Comparison of ENCODE assay signal across 1 cellular context in the genomic region with DNA sequence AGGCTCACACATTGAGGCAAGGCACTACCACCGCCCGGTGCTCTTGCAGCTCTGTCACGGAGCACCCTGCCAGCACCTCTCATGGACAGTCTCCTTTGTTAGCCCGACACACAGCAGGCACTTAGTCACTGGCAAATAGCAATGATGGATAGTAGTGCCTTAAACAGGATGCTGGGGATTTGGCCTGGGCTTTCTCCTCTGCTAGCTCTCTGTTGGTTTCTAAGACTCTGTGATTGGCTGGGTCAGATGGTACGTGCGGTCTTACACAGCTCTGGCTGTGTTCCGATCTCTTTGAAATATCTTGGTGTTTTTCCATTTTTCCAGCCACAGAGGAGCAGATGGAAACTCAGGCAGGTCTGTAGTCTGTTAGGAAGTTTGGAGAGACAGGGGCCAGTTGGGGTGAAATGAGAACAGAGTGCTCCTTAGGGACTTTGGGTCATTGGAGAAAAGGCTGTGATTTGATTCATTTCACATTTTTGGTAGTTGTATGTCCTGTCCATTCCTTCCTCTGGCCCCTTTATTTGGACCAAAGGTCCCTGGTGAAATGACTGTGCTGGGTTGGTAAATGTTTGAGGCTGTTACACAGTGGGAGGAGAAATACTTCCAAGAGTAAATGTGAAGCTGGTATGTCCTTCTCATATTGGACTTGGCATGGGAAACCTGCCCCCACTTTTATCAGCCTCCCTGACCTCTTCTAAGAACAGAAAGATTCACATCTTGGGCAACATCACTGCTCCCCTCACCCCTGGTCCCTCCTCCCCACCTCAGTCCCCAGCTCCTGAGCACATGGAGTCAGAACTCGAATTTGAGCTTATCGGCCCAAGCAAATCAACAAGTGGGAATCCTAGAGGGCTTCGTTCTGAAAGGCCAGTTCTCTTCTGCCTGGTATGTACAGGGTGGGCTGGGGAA.
TF ChIP-seq lines count a peak whose summit lies in the region.

No MANE protein-coding gene starts in this region.

TF ChIP-seq in HCT116, 20 proteins besides CTCF, POLR2A, EP300 and RAD21 (continued from another document):
- TF ChIP-seq, protein P1, sequence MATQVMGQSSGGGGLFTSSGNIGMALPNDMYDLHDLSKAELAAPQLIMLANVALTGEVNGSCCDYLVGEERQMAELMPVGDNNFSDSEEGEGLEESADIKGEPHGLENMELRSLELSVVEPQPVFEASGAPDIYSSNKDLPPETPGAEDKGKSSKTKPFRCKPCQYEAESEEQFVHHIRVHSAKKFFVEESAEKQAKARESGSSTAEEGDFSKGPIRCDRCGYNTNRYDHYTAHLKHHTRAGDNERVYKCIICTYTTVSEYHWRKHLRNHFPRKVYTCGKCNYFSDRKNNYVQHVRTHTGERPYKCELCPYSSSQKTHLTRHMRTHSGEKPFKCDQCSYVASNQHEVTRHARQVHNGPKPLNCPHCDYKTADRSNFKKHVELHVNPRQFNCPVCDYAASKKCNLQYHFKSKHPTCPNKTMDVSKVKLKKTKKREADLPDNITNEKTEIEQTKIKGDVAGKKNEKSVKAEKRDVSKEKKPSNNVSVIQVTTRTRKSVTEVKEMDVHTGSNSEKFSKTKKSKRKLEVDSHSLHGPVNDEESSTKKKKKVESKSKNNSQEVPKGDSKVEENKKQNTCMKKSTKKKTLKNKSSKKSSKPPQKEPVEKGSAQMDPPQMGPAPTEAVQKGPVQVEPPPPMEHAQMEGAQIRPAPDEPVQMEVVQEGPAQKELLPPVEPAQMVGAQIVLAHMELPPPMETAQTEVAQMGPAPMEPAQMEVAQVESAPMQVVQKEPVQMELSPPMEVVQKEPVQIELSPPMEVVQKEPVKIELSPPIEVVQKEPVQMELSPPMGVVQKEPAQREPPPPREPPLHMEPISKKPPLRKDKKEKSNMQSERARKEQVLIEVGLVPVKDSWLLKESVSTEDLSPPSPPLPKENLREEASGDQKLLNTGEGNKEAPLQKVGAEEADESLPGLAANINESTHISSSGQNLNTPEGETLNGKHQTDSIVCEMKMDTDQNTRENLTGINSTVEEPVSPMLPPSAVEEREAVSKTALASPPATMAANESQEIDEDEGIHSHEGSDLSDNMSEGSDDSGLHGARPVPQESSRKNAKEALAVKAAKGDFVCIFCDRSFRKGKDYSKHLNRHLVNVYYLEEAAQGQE (IDR thresholded peaks at IDR 0.05; ENCODE audit: low read depth) = no peak
- TF ChIP-seq ZFX (IDR thresholded peaks at IDR 0.05) = no peak
- TF ChIP-seq, protein P2, sequence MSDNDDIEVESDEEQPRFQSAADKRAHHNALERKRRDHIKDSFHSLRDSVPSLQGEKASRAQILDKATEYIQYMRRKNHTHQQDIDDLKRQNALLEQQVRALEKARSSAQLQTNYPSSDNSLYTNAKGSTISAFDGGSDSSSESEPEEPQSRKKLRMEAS (IDR thresholded peaks at IDR 0.05) = no peak
- no peak for TF ChIP-seq POLR2AphosphoS5 (IDR thresholded peaks at IDR 0.05; ENCODE audit: low read depth, low read length)
- TF ChIP-seq ZNF274 (IDR thresholded peaks at IDR 0.05; ENCODE audit: low read depth, low read length) = no peak
- no peak for TF ChIP-seq TCF7L2 (IDR thresholded peaks at IDR 0.05; ENCODE audit: borderline replicate concordance, extremely low read depth, insufficient read depth, insufficient read length)
- TF ChIP-seq CBX3 (IDR thresholded peaks at IDR 0.05; ENCODE audit: low read depth) = no peak
- TF ChIP-seq EZH2phosphoT487 (IDR thresholded peaks at IDR 0.05; ENCODE audit: borderline replicate concordance) = no peak
- no peak for TF ChIP-seq SP1 (IDR thresholded peaks at IDR 0.05; ENCODE audit: low read depth)
- TF ChIP-seq FOSL1 (IDR thresholded peaks at IDR 0.05; ENCODE audit: low read depth) = no peak
- TF ChIP-seq, protein P3, sequence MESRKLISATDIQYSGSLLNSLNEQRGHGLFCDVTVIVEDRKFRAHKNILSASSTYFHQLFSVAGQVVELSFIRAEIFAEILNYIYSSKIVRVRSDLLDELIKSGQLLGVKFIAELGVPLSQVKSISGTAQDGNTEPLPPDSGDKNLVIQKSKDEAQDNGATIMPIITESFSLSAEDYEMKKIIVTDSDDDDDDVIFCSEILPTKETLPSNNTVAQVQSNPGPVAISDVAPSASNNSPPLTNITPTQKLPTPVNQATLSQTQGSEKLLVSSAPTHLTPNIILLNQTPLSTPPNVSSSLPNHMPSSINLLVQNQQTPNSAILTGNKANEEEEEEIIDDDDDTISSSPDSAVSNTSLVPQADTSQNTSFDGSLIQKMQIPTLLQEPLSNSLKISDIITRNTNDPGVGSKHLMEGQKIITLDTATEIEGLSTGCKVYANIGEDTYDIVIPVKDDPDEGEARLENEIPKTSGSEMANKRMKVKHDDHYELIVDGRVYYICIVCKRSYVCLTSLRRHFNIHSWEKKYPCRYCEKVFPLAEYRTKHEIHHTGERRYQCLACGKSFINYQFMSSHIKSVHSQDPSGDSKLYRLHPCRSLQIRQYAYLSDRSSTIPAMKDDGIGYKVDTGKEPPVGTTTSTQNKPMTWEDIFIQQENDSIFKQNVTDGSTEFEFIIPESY (IDR thresholded peaks at IDR 0.05; ENCODE audit: extremely low read depth, insufficient replicate concordance, low read length) = no peak
- no peak for TF ChIP-seq EGR1 (IDR thresholded peaks at IDR 0.05; ENCODE audit: low read depth)
- no peak for TF ChIP-seq JUND (IDR thresholded peaks at IDR 0.05)
- no peak for TF ChIP-seq EZH2 (IDR thresholded peaks at IDR 0.05)
- TF ChIP-seq ATF3 (IDR thresholded peaks at IDR 0.05) = no peak
